ENCODE assay signal across 1 cellular context in genomic region chr2:47639469-47639868, GRCh38.
TF ChIP-seq lines count a peak whose summit lies in the region.

No MANE protein-coding gene starts in this region.

TF ChIP-seq in SK-N-SH treated with all-trans-retinoic acid at 6 μM for 48 hours, 23 proteins besides CTCF, POLR2A, EP300 and RAD21 (continued from another document):
- TF ChIP-seq, protein P1, sequence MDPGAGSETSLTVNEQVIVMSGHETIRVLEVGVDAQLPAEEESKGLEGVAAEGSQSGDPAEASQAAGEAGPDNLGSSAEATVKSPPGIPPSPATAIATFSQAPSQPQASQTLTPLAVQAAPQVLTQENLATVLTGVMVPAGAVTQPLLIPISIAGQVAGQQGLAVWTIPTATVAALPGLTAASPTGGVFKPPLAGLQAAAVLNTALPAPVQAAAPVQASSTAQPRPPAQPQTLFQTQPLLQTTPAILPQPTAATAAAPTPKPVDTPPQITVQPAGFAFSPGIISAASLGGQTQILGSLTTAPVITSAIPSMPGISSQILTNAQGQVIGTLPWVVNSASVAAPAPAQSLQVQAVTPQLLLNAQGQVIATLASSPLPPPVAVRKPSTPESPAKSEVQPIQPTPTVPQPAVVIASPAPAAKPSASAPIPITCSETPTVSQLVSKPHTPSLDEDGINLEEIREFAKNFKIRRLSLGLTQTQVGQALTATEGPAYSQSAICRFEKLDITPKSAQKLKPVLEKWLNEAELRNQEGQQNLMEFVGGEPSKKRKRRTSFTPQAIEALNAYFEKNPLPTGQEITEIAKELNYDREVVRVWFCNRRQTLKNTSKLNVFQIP (CRISPR knock-in tag; IDR thresholded peaks at IDR 0.05; ENCODE audit: borderline replicate concordance, low read depth), result no peak
- no peak for TF ChIP-seq TSHZ2 (CRISPR knock-in tag; IDR thresholded peaks at IDR 0.05)
- TF ChIP-seq TOX (CRISPR knock-in tag; IDR thresholded peaks at IDR 0.05; ENCODE audit: borderline replicate concordance), result no peak
